Comparison of ENCODE assay signal across 29 cellular contexts in the genomic region with DNA sequence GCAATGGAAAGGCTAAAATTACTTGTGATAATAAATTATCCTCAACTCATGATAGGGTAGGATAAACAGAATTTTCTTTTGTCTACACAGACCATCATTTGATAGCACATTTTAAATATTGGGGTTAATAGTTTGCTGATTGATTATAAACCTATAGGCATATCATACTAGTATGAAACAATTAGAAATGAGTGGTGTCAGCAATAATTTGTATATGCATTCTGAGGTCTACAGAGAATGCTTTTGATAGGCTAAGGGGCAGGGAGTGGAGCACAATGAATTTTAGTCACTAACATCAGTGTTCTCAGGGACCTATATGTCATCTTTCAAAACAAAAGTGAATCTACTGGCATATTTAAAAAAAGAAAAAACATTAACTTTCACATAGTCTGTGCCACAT. TPM values are rescaled to one million over a fixed set of nuclear protein-coding genes. Genes with fewer than 3 reads are reported as not detected.
"Had no signal": no experiment of that assay in that cellular context is flagged by ENCODE, and none has a peak within 500 bp of the region (broad histone marks: within the 10 kb centered on the region; RNA-seq: fewer than 3 reads in every experiment).

No MANE protein-coding gene starts in this region.

- H3K9me3 Mint-ChIP-seq: immature natural killer cell; naive thymus-derived CD8-positive, alpha-beta T cell; nephron; neural crest cell; stimulated activated memory B cell treated with anti-CD40 and anti-IgM and Interleukin-4, amounts not matched to agents 10 μg/mL and 1 μg/mL and 100 μg/mL, for 72 hours; stimulated activated naive CD8-positive, alpha-beta T cell treated with anti-CD3 and anti-CD28 coated beads, Interleukin-15, amount 100 ng/mL, for 72 hours had no signal

- H3K4me3 ChIP-seq: left lung, lower lobe of right lung, pancreas, prostate gland, sigmoid colon, spleen, transverse colon, upper lobe of left lung, vagina had no signal

- H3K4me1 ChIP-seq: lower lobe of right lung, pancreas, prostate gland, sigmoid colon, spleen, vagina had no signal

- H3K4me1 Mint-ChIP-seq: immature natural killer cell; naive thymus-derived CD8-positive, alpha-beta T cell; stimulated activated memory B cell treated with anti-CD40 and anti-IgM and Interleukin-4, amounts not matched to agents 10 μg/mL and 1 μg/mL and 100 μg/mL, for 72 hours; stimulated activated naive CD8-positive, alpha-beta T cell treated with anti-CD3 and anti-CD28 coated beads, Interleukin-15, amount 100 ng/mL, for 72 hours had no signal

- H3K36me3 ChIP-seq: left lung, lower lobe of right lung, pancreas, prostate gland, sigmoid colon, spleen, transverse colon, upper lobe of left lung, vagina had no signal

- H3K27ac ChIP-seq: left lung, lower lobe of right lung, pancreas, prostate gland, sigmoid colon, spleen, transverse colon, upper lobe of left lung, vagina had no signal

- H3K27me3 ChIP-seq: left lung, pancreas, sigmoid colon, spleen, transverse colon, upper lobe of left lung, vagina had no signal

- H3K9me3 ChIP-seq: left lung, lower lobe of right lung, pancreas, prostate gland, sigmoid colon, spleen, transverse colon, upper lobe of left lung, vagina had no signal

- H3K27ac Mint-ChIP-seq: immature natural killer cell; naive thymus-derived CD8-positive, alpha-beta T cell; nephron; stimulated activated memory B cell treated with anti-CD40 and anti-IgM and Interleukin-4, amounts not matched to agents 10 μg/mL and 1 μg/mL and 100 μg/mL, for 72 hours; stimulated activated naive CD8-positive, alpha-beta T cell treated with anti-CD3 and anti-CD28 coated beads, Interleukin-15, amount 100 ng/mL, for 72 hours had no signal

- H3K27me3 Mint-ChIP-seq: stimulated activated naive CD8-positive, alpha-beta T cell treated with anti-CD3 and anti-CD28 coated beads, Interleukin-15, amount 100 ng/mL, for 72 hours had no signal

- H3K36me3 Mint-ChIP-seq: immature natural killer cell; naive thymus-derived CD8-positive, alpha-beta T cell; stimulated activated memory B cell treated with anti-CD40 and anti-IgM and Interleukin-4, amounts not matched to agents 10 μg/mL and 1 μg/mL and 100 μg/mL, for 72 hours had no signal

- ATAC-seq: left colon; left lung; lower lobe of right lung; naive thymus-derived CD8-positive, alpha-beta T cell; pancreas; right cardiac atrium; stimulated activated memory B cell treated with anti-CD40 and anti-IgM and Interleukin-4, amounts not matched to agents 10 μg/mL and 1 μg/mL and 100 μg/mL, for 72 hours; stimulated activated naive CD8-positive, alpha-beta T cell treated with anti-CD3 and anti-CD28 coated beads, Interleukin-15, amount 100 ng/mL, for 72 hours had no signal

- DNase-seq: hypothalamus; immature natural killer cell; kidney; left colon; left lung; lower lobe of right lung; mammary epithelial cell; mesenchymal stem cell; naive thymus-derived CD8-positive, alpha-beta T cell; nucleus accumbens; pancreas; posterior cingulate gyrus; retina; right cardiac atrium; sigmoid colon; small intestine; spleen; stimulated activated CD4-positive, alpha-beta T cell treated with anti-CD3 and anti-CD28 coated beads, Interleukin-4, amount 100 ng/mL, for 24 hours; stimulated activated naive CD4-positive, alpha-beta T cell treated with Interleukin-2 at 50 U/mL for 16 hours; stimulated activated naive CD8-positive, alpha-beta T cell treated with anti-CD3 and anti-CD28 coated beads, Interleukin-15, amount 100 ng/mL, for 72 hours; substantia nigra; transverse colon; upper lobe of left lung had no signal

- H3K4me3 Mint-ChIP-seq: immature natural killer cell; naive thymus-derived CD8-positive, alpha-beta T cell; nephron; neural crest cell; stimulated activated memory B cell treated with anti-CD40 and anti-IgM and Interleukin-4, amounts not matched to agents 10 μg/mL and 1 μg/mL and 100 μg/mL, for 72 hours; stimulated activated naive CD8-positive, alpha-beta T cell treated with anti-CD3 and anti-CD28 coated beads, Interleukin-15, amount 100 ng/mL, for 72 hours had no signal

- FAIRE-seq: islet of Langerhans, kidney, pancreas, small intestine had no signal

RNA-seq across cellular contexts. Expression of a gene that starts 32.2 kb away (rescaled TPM):
- total RNA-seq: mammary epithelial cell; naive thymus-derived CD8-positive, alpha-beta T cell; neural crest cell had no signal
- polyA plus RNA-seq: immature natural killer cell, mammary epithelial cell had no signal
